ENCODE assay signal across 1 cellular context in the genomic region with DNA sequence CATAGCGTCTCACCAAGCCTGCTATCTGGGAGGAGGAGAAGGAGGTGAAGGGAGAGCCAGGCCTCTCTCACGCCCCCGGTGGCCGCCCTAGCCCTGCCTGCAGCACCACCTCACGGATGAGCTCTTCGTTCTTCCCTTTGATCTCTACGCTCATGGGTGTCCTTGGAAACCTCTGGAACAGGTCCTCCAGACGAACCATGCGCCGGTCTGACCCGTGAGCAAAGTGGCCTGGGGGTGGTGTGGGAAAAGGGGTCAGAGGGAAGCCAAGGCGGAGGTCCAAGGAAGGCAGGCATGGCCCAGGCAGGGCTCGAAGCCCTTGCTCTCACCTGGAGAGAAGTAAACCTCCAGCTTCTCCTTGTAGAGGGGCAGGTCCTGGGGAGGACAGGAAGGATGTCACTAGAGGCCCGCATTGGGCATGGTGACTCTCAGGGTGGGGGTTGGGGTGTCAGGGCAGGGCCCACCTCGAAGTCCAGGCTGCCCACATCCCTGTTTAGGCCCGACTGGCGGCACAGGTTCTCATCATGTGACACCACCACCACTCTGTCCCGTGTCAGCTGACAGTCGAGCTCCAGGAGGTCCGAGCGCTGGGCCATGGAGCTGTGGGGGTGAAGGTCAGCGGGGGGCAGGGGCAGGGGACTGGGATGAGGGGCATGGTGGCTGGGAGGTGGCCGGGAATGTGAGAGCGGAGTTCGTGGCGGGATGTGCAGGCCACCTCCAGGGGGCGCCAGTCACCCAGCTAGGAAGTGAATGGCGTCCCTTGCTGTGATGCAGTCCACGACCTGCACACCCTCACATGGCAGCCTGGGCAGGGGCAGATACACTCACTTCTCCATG.
A peak's percentile ranks its signal among the peaks of the same experiment; 100 is the strongest.
TF ChIP-seq lines count a peak whose summit lies in the region.

No MANE protein-coding gene starts in this region.

TF ChIP-seq in HepG2, 621 proteins besides CTCF, POLR2A, EP300 and RAD21 (continued from another document and continues in another):
- TF ChIP-seq POGK (CRISPR knock-in tag; conservative IDR thresholded peaks at IDR 0.05): peak; percentile 86
- peak; percentile 61; the same call in 1 of the 2 replicates for TF ChIP-seq ZSCAN22 (CRISPR knock-in tag; IDR thresholded peaks at IDR 0.05)
- TF ChIP-seq ZBTB39 (CRISPR knock-in tag; IDR thresholded peaks at IDR 0.05): no peak; the same call in 1 of the 2 replicates
- TF ChIP-seq, protein P1, sequence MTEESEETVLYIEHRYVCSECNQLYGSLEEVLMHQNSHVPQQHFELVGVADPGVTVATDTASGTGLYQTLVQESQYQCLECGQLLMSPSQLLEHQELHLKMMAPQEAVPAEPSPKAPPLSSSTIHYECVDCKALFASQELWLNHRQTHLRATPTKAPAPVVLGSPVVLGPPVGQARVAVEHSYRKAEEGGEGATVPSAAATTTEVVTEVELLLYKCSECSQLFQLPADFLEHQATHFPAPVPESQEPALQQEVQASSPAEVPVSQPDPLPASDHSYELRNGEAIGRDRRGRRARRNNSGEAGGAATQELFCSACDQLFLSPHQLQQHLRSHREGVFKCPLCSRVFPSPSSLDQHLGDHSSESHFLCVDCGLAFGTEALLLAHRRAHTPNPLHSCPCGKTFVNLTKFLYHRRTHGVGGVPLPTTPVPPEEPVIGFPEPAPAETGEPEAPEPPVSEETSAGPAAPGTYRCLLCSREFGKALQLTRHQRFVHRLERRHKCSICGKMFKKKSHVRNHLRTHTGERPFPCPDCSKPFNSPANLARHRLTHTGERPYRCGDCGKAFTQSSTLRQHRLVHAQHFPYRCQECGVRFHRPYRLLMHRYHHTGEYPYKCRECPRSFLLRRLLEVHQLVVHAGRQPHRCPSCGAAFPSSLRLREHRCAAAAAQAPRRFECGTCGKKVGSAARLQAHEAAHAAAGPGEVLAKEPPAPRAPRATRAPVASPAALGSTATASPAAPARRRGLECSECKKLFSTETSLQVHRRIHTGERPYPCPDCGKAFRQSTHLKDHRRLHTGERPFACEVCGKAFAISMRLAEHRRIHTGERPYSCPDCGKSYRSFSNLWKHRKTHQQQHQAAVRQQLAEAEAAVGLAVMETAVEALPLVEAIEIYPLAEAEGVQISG (CRISPR knock-in tag; IDR thresholded peaks at IDR 0.05): no peak; the same call in 1 of the 2 replicates
- TF ChIP-seq GABPA (IDR thresholded peaks at IDR 0.05; ENCODE audit: low read depth, low read length): no peak
- TF ChIP-seq GABPA (CRISPR knock-in tag; IDR thresholded peaks at IDR 0.05; ENCODE audit: low read depth): peak; percentile 52
- no peak for TF ChIP-seq KDM4B (CRISPR knock-in tag; IDR thresholded peaks at IDR 0.05)
- peak; percentile 4; the same call in 1 of the 2 replicates for TF ChIP-seq CEBPG (CRISPR knock-in tag; IDR thresholded peaks at IDR 0.05)
- TF ChIP-seq FUBP1 (CRISPR knock-in tag; IDR thresholded peaks at IDR 0.05; ENCODE audit: borderline replicate concordance): 0 out of 2 replicates have a peak, but pooled peaks have one; percentile 61
- peak; percentile 77; the same call in 1 of the 2 replicates for TF ChIP-seq ZSCAN31 (CRISPR knock-in tag; IDR thresholded peaks at IDR 0.05; ENCODE audit: low read depth)
- no peak for TF ChIP-seq CC2D1A (CRISPR knock-in tag; IDR thresholded peaks at IDR 0.05)
- TF ChIP-seq ZMAT3 (CRISPR knock-in tag; conservative IDR thresholded peaks at IDR 0.05): no peak
- TF ChIP-seq, protein P2, sequence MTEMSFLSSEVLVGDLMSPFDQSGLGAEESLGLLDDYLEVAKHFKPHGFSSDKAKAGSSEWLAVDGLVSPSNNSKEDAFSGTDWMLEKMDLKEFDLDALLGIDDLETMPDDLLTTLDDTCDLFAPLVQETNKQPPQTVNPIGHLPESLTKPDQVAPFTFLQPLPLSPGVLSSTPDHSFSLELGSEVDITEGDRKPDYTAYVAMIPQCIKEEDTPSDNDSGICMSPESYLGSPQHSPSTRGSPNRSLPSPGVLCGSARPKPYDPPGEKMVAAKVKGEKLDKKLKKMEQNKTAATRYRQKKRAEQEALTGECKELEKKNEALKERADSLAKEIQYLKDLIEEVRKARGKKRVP (CRISPR knock-in tag; IDR thresholded peaks at IDR 0.05): no peak
- no peak for TF ChIP-seq ZNF841 (CRISPR knock-in tag; IDR thresholded peaks at IDR 0.05; ENCODE audit: borderline replicate concordance)
- TF ChIP-seq CHCHD3 (CRISPR knock-in tag; IDR thresholded peaks at IDR 0.05): peak; percentile 79
- TF ChIP-seq ZFYVE20 (CRISPR knock-in tag; IDR thresholded peaks at IDR 0.05; ENCODE audit: borderline replicate concordance, low read depth): no peak
- TF ChIP-seq ZFAT (CRISPR knock-in tag; conservative IDR thresholded peaks at IDR 0.05): no peak
- TF ChIP-seq ONECUT2 (CRISPR knock-in tag; IDR thresholded peaks at IDR 0.05): no peak
- peak; percentile 77 for TF ChIP-seq ZFP91 (CRISPR knock-in tag; IDR thresholded peaks at IDR 0.05; ENCODE audit: borderline replicate concordance)
- no peak; the same call in 1 of the 2 replicates for TF ChIP-seq TGIF2 (CRISPR knock-in tag; IDR thresholded peaks at IDR 0.05)
- peak; percentile 79; the same call in 1 of the 2 replicates for TF ChIP-seq ZBTB38 (CRISPR knock-in tag; IDR thresholded peaks at IDR 0.05)
- TF ChIP-seq CEBPB (IDR thresholded peaks at IDR 0.05; ENCODE audit: borderline replicate concordance, low read depth, low read length): no peak
- TF ChIP-seq ARNTL (CRISPR knock-in tag; IDR thresholded peaks at IDR 0.05): peak; percentile 84
- TF ChIP-seq SKI (IDR thresholded peaks at IDR 0.05; ENCODE audit: partially characterized antibody): peak; percentile 17
- no peak; the same call in 1 of the 2 replicates for TF ChIP-seq ZFP36L2 (CRISPR knock-in tag; IDR thresholded peaks at IDR 0.05)
- TF ChIP-seq ZNF552 (CRISPR knock-in tag; IDR thresholded peaks at IDR 0.05; ENCODE audit: borderline replicate concordance): peak; percentile 51; the same call in 1 of the 2 replicates
- TF ChIP-seq ASH2L (IDR thresholded peaks at IDR 0.05; ENCODE audit: insufficient read length, low read depth, low read length): no peak
- TF ChIP-seq, protein P3, sequence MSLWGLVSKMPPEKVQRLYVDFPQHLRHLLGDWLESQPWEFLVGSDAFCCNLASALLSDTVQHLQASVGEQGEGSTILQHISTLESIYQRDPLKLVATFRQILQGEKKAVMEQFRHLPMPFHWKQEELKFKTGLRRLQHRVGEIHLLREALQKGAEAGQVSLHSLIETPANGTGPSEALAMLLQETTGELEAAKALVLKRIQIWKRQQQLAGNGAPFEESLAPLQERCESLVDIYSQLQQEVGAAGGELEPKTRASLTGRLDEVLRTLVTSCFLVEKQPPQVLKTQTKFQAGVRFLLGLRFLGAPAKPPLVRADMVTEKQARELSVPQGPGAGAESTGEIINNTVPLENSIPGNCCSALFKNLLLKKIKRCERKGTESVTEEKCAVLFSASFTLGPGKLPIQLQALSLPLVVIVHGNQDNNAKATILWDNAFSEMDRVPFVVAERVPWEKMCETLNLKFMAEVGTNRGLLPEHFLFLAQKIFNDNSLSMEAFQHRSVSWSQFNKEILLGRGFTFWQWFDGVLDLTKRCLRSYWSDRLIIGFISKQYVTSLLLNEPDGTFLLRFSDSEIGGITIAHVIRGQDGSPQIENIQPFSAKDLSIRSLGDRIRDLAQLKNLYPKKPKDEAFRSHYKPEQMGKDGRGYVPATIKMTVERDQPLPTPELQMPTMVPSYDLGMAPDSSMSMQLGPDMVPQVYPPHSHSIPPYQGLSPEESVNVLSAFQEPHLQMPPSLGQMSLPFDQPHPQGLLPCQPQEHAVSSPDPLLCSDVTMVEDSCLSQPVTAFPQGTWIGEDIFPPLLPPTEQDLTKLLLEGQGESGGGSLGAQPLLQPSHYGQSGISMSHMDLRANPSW (CRISPR knock-in tag; IDR thresholded peaks at IDR 0.05; ENCODE audit: borderline replicate concordance): peak; percentile 82; the same call in 1 of the 2 replicates
- no peak for TF ChIP-seq TOE1 (CRISPR knock-in tag; IDR thresholded peaks at IDR 0.05)
- peak; percentile 61; the same call in 1 of the 2 replicates for TF ChIP-seq ARID2 (CRISPR knock-in tag; IDR thresholded peaks at IDR 0.05; ENCODE audit: borderline replicate concordance)
- TF ChIP-seq RXRA (CRISPR knock-in tag; IDR thresholded peaks at IDR 0.05): peak; percentile 77
- peak; percentile 28; the same call in 1 of the 2 replicates for TF ChIP-seq DRAP1 (CRISPR knock-in tag; IDR thresholded peaks at IDR 0.05)
- TF ChIP-seq ZNF792 (CRISPR knock-in tag; IDR thresholded peaks at IDR 0.05): no peak; the same call in none of the 2 replicates
- 0 out of 2 replicates have a peak, but pooled peaks have one; percentile 9 for TF ChIP-seq HOMEZ (CRISPR knock-in tag; IDR thresholded peaks at IDR 0.05; ENCODE audit: low read depth)
- TF ChIP-seq, protein P4, sequence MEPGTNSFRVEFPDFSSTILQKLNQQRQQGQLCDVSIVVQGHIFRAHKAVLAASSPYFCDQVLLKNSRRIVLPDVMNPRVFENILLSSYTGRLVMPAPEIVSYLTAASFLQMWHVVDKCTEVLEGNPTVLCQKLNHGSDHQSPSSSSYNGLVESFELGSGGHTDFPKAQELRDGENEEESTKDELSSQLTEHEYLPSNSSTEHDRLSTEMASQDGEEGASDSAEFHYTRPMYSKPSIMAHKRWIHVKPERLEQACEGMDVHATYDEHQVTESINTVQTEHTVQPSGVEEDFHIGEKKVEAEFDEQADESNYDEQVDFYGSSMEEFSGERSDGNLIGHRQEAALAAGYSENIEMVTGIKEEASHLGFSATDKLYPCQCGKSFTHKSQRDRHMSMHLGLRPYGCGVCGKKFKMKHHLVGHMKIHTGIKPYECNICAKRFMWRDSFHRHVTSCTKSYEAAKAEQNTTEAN (CRISPR knock-in tag; conservative IDR thresholded peaks at IDR 0.05): no peak
- TF ChIP-seq ZNF124 (CRISPR knock-in tag; IDR thresholded peaks at IDR 0.05): no peak; the same call in 1 of the 2 replicates
- TF ChIP-seq ETV5 (CRISPR knock-in tag; IDR thresholded peaks at IDR 0.05; ENCODE audit: borderline replicate concordance): peak; percentile 37
- peak; percentile 91 for TF ChIP-seq BORCS8-MEF2B (CRISPR knock-in tag; IDR thresholded peaks at IDR 0.05)
- TF ChIP-seq SP1 (IDR thresholded peaks at IDR 0.05): no peak
- TF ChIP-seq SP1 (CRISPR knock-in tag; IDR thresholded peaks at IDR 0.05): peak; percentile 40
